In the genomic region with DNA sequence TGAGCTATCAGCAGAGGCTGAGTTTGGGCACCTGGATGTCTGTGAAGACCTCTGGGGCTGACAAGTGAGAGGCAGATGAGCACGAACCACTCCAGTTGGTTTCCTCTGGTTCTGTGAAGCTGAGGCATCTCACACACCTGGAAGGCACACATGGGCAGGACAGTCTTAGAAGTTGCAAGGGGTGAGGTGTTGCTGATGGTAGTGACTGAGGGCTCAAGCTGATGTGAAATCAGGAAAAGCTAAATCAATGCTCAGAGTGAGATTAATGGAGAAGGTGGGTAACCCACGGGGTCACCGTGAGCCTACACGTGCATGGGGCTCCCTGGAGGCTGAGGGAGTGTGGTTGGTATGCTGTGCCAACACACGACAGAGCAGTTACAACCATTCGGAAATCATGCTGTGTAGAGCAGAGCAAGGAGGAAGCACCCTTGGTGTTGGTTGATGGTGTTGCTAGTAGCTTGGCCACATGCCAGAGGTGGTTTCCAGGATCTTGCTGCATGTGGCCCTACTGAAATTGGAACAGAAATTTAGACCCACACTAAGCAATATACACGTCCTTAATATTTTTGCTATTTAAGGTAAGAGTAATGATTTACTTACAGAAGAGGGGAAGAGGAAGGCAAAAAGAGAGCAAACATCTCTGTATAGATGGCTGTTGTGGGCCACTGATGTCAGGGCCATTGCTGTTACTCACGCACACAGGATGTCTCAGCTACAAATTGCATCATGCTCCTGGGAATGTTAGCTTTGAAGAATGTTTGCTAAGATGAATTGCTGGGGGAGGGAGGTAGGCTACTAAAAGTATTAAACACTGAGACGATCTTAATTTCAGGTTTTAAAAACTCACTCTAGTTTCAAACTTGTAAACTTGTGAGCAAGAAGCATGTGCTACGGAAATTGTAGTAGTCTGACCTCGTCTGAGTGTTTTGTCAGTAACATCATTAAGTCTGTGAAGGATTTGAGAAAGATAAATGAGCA, we compare ENCODE assay signal across 8 cellular contexts.
DNase-seq lines count a peak whose midpoint lies in the region; TF ChIP-seq lines count a peak whose summit lies in the region.

No MANE protein-coding gene starts in this region.

- H3K27me3 ChIP-seq in prostate gland (replicated peaks; ENCODE audit: insufficient read depth) = no peaks in the 10 kb centered on the region

- H3K27ac ChIP-seq in prostate gland = no peak overlapping the region

- WGBS in prostate gland = 62% methylated on average over 11 of the region's 11 CpGs

- DNase-seq in A172 (ENCODE audit: low spot score) = peak; percentile 93
- peak; percentile 18 for DNase-seq in GM13976 (ENCODE audit: low spot score)
- peak; percentile 91 for DNase-seq in HT1080 (ENCODE audit: low read depth)
- peak; percentile 95 for DNase-seq in astrocyte of the spinal cord (ENCODE audit: low read depth, low spot score)
- DNase-seq in lung microvascular endothelial cell (ENCODE audit: low read depth in 2 of 2) = peak; percentile 91 to 97
- no peak for DNase-seq in NCI-H1417 treated with DMSO at 0.1 percent for 48 hours (lab: John Stamatoyannopoulos, UW)
- no peak for DNase-seq in prostate gland (ENCODE audit: low spot score)
- no peak for DNase-seq in activated effector memory CD4-positive, alpha-beta T cell treated with Interleukin-2 at 50 U/mL for 16 hours

- no peaks in the 10 kb centered on the region for H3K9me3 ChIP-seq in prostate gland

- intact Hi-C loops in prostate gland (cut with DNase I) = no loop called here

- no peaks in the 10 kb centered on the region for H3K36me3 ChIP-seq in prostate gland

- H3K4me3 ChIP-seq in astrocyte of the spinal cord (ENCODE audit: low read depth, low read length) (no peak overlapping the region), prostate gland (no peak overlapping the region)

- TF ChIP-seq CTCF in GM13976 (IDR thresholded peaks at IDR 0.05; ENCODE audit: borderline replicate concordance, control extremely low read depth, extremely low read depth, insufficient read depth, missing control alignments) (no peak), astrocyte of the spinal cord (IDR thresholded peaks at IDR 0.05; ENCODE audit: low read depth, low read length) (no peak), prostate gland (IDR thresholded peaks at IDR 0.05) (no peak)

- no peaks in the 10 kb centered on the region for H3K4me1 ChIP-seq in prostate gland (replicated peaks)

- in situ Hi-C loops in GM13976 (cut with MboI; ENCODE audit: low sequenced_read_pairs, unreplicated experiment) = no loop called here
- in situ Hi-C loops in astrocyte of the spinal cord (cut with HindIII; ENCODE audit: low sequenced_read_pairs) = no loop called here

- no peak for TF ChIP-seq POLR2A in prostate gland (IDR thresholded peaks at IDR 0.05)

Comparison
In these comparisons a context has a peak if more than half of its experiments do, and no peak if none do; other contexts are left out.
1. DNase-seq: peak in A172 (single experiment), GM13976 (single experiment), HT1080 (single experiment), astrocyte of the spinal cord (single experiment) and lung microvascular endothelial cell (2 of 2); none in NCI-H1417 treated with DMSO at 0.1 percent for 48 hours (single experiment), prostate gland (single experiment) and activated effector memory CD4-positive, alpha-beta T cell treated with Interleukin-2 at 50 U/mL for 16 hours (single experiment).